Comparison of ENCODE assay signal across 31 cellular contexts in the genomic region with DNA sequence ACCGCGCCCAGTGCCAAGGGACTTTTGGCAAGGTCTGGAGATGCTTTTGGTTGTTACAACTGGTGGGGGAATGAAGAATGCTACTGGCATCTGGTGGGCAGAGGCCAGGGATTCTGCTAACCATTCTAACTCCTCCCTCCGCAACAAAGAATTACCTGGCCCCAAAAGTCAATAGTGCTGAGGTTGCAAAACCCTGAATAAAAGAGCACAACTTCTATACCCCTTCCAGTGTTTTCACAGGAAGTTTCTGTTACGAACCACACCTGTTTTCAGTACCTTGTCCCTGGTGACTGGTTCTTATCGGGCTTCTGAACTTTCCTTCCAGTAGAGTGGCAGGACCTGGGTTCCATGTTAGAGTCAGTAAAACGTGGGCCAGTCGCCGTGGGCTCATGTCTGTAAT.
"Had no signal": no experiment of that assay in that cellular context is flagged by ENCODE, and none has a peak within 500 bp of the region (broad histone marks: within the 10 kb centered on the region; RNA-seq: fewer than 3 reads in every experiment).

No MANE protein-coding gene starts in this region.

- H3K27me3 ChIP-seq: esophagus squamous epithelium, gastroesophageal sphincter had no signal

- ATAC-seq: activated CD4-positive, alpha-beta T cell treated with anti-CD3 and anti-CD28 coated beads for 36 hours; activated CD8-positive, alpha-beta T cell treated with anti-CD3 and anti-CD28 coated beads for 36 hours; activated T-cell treated with anti-CD3 and anti-CD28 coated beads, Interleukin-2, amount 50 U/mL, for 4 hours; activated T-helper 17 cell treated with anti-CD3 and anti-CD28 coated beads, Interleukin-2, amount 50 U/mL, for 72 hours; gastroesophageal sphincter; T-helper 17 cell had no signal

- H3K4me3 ChIP-seq: esophagus squamous epithelium, gastroesophageal sphincter had no signal

- H3K4me1 ChIP-seq: gastroesophageal sphincter had no signal

- H3K27ac ChIP-seq: epithelial cell of prostate, esophagus squamous epithelium, gastroesophageal sphincter, WERI-Rb-1 had no signal

- H3K36me3 ChIP-seq: WERI-Rb-1 had no signal

- FAIRE-seq: astrocyte, colon, endometrium, endothelial cell of umbilical vein had no signal

- DNase-seq: activated B cell treated with CpG ODN at 0.5 μM for 24 hours; activated CD4-positive, alpha-beta T cell treated with anti-CD3 and anti-CD28 coated beads for 36 hours; activated CD4-positive, alpha-beta T cell treated with anti-CD3 and anti-CD28 coated beads, Interleukin-2, amount 10 ng/mL, durations not matched to agents 7 days and 5 days; activated CD4-positive, alpha-beta T cell treated with anti-CD3 and anti-CD28 coated beads, Interleukin-2, amount 50 U/mL, for 48 hours; activated CD4-positive, CD25-positive, alpha-beta regulatory T cell treated with anti-CD3 and anti-CD28 coated beads, Interleukin-2, amount 50 U/mL, for 72 hours; activated CD8-positive, alpha-beta memory T cell treated with anti-CD3 and anti-CD28 coated beads for 24 hours; activated CD8-positive, alpha-beta T cell treated with anti-CD3 and anti-CD28 coated beads for 36 hours; activated effector memory CD4-positive, alpha-beta T cell treated with Interleukin-2 at 50 U/mL for 16 hours; activated gamma-delta T cell treated with Interleukin-2 at 50 U/mL for 16 hours; activated naive CD4-positive, alpha-beta T cell treated with anti-CD3 and anti-CD28 coated beads, Interleukin-2, amount 50 U/mL, for 16 hours; activated naive CD4-positive, alpha-beta T cell treated with Interleukin-2 at 50 U/mL for 16 hours; activated T-cell treated with anti-CD3 and anti-CD28 coated beads, Interleukin-2, amount 50 U/mL, for 4 hours; amniotic stem cell; anterior cingulate cortex; caudate nucleus; cortex of kidney; dermis blood vessel endothelial cell; effector CD8-positive, alpha-beta T cell; esophagus squamous epithelium; foreskin melanocyte; T-helper 1 cell; T-helper 17 cell; T1000; WERI-Rb-1 had no signal
